Comparison of ENCODE assay signal across 1 cellular context in genomic region chr19:48271531-48272151, GRCh38.
TF ChIP-seq lines count a peak whose summit lies in the region.

No MANE protein-coding gene starts in this region.

TF ChIP-seq in SK-N-SH, 30 proteins besides CTCF, POLR2A, EP300 and RAD21 (continued from another document):
- peak; percentile 19; the same call in 1 of the 2 replicates for TF ChIP-seq USF1 (IDR thresholded peaks at IDR 0.05; ENCODE audit: borderline replicate concordance, low read depth)
- TF ChIP-seq GATA2 (CRISPR knock-in tag; IDR thresholded peaks at IDR 0.05) = no peak
- TF ChIP-seq SIN3A (IDR thresholded peaks at IDR 0.05; ENCODE audit: borderline replicate concordance, low read depth, low read length) = 0 out of 2 replicates have a peak, but pooled peaks have one; percentile 31
- 0 out of 2 replicates have a peak, but pooled peaks have one; percentile 17 for TF ChIP-seq MAX (IDR thresholded peaks at IDR 0.05; ENCODE audit: low read depth)
- TF ChIP-seq RFX5 (IDR thresholded peaks at IDR 0.05; ENCODE audit: low read length) = no peak
